10 cellular contexts compared by ENCODE assay signal in genomic region chr17:79776378-79777165, GRCh38. TPM values are rescaled to one million over a fixed set of nuclear protein-coding genes. Genes with fewer than 3 reads are reported as not detected.
DNase-seq lines count a peak whose midpoint lies in the region; ATAC-seq and TF ChIP-seq lines count a peak whose summit lies in the region.
"Had no signal": no experiment of that assay in that cellular context is flagged by ENCODE, and none has a peak within 500 bp of the region (broad histone marks: within the 10 kb centered on the region; RNA-seq: fewer than 3 reads in every experiment).

No MANE protein-coding gene starts in this region.

- ATAC-seq in PC-3 (no peak), HG02981 (IDR thresholded peaks at IDR 0.05; ENCODE audit: unreplicated experiment) (no peak), GM19467 (IDR thresholded peaks at IDR 0.05; ENCODE audit: unreplicated experiment) (no peak)
- no peak for ATAC-seq in stimulated activated memory B cell treated with anti-CD40 and anti-IgM and Interleukin-4, amounts not matched to agents 10 μg/mL and 1 μg/mL and 100 μg/mL, for 72 hours

- peak overlapping the region; percentile 70; the same call in 1 of the 2 replicates for H3K4me3 ChIP-seq in PC-3 (ENCODE audit: low read length)
- peak overlapping the region; percentile 58 for H3K4me3 ChIP-seq in iPS-15b (ENCODE audit: low read depth, low read length)

- H3K27ac Mint-ChIP-seq in activated naive CD4-positive, alpha-beta T cell treated with anti-CD3 and anti-CD28 coated beads for 36 hours = no peak overlapping the region
- no peak overlapping the region for H3K27ac Mint-ChIP-seq in stimulated activated memory B cell treated with anti-CD40 and anti-IgM and Interleukin-4, amounts not matched to agents 10 μg/mL and 1 μg/mL and 100 μg/mL, for 72 hours

- no peak for DNase-seq in activated naive CD4-positive, alpha-beta T cell treated with anti-CD3 and anti-CD28 coated beads for 36 hours
- DNase-seq in activated naive CD4-positive, alpha-beta T cell treated with Interleukin-2 at 50 U/mL for 16 hours = no peak
- peak; percentile 44 for DNase-seq in PC-3
- no peak for DNase-seq in stimulated activated CD4-positive, alpha-beta T cell treated with anti-CD3 and anti-CD28 coated beads, Interleukin-15, amount 100 ng/mL, for 24 hours
- DNase-seq: small intestine had no signal

- no peak overlapping the region for H3K27ac ChIP-seq in PC-3 (ENCODE audit: low read length)

- no peak overlapping the region for H3K9ac ChIP-seq in PC-3 (ENCODE audit: low read length)
- no peak overlapping the region for H3K9ac ChIP-seq in iPS-15b (ENCODE audit: low read depth, low read length)

- POLR2A ChIA-PET in PC-3 (lab: Charles Lee; ENCODE audit: unreplicated experiment) = no interaction called here

- H3K36me3 ChIP-seq in PC-3 (ENCODE audit: low read depth, low read length) (peaks cover 10% of the 10 kb centered on the region; the same call in 1 of the 2 replicates), iPS-15b (ENCODE audit: control insufficient read depth, insufficient read depth, low read length) (peaks cover 8% of the 10 kb centered on the region)

- H3K36me3 Mint-ChIP-seq in activated naive CD4-positive, alpha-beta T cell treated with anti-CD3 and anti-CD28 coated beads for 36 hours (ENCODE audit: low read depth) = no peaks in the 10 kb centered on the region
- no peaks in the 10 kb centered on the region for H3K36me3 Mint-ChIP-seq in stimulated activated memory B cell treated with anti-CD40 and anti-IgM and Interleukin-4, amounts not matched to agents 10 μg/mL and 1 μg/mL and 100 μg/mL, for 72 hours

- intact Hi-C loops in activated naive CD4-positive, alpha-beta T cell treated with anti-CD3 and anti-CD28 coated beads for 36 hours (cut with micrococcal nuclease) = no loop called here
- intact Hi-C loops in PC-3 (cut with micrococcal nuclease) = loop anchor here (1.0 kb wide), 1 partner anchor 25 kb away; no protein-coding TSS in a partner anchor

- peaks cover 34% of the 10 kb centered on the region for H3K79me2 ChIP-seq in PC-3 (ENCODE audit: low read length)

- H3K4me3 Mint-ChIP-seq in activated naive CD4-positive, alpha-beta T cell treated with anti-CD3 and anti-CD28 coated beads for 36 hours = peak overlapping the region; percentile 63
- H3K4me3 Mint-ChIP-seq in stimulated activated memory B cell treated with anti-CD40 and anti-IgM and Interleukin-4, amounts not matched to agents 10 μg/mL and 1 μg/mL and 100 μg/mL, for 72 hours = peak overlapping the region; percentile 18

- H2AFZ ChIP-seq in PC-3 (ENCODE audit: low read length) = peak overlapping the region; percentile 24

- H4K20me1 ChIP-seq in PC-3 (ENCODE audit: low read length) = peaks cover 10% of the 10 kb centered on the region; the same call in 1 of the 2 replicates

- peaks cover 33% of the 10 kb centered on the region for H3K4me1 ChIP-seq in PC-3 (ENCODE audit: insufficient read depth, low read length)
- peaks cover 8% of the 10 kb centered on the region for H3K4me1 ChIP-seq in iPS-15b (ENCODE audit: control insufficient read depth, insufficient read depth, low read length)

- CTCF ChIA-PET in activated naive CD4-positive, alpha-beta T cell treated with anti-CD3 and anti-CD28 coated beads for 36 hours (lab: Charles Lee) = interaction anchor here (0.6 to 2.3 kb wide), 4 partner anchors 24 to 218 kb away, joined by 3 to 10 read pairs (median 6); no protein-coding TSS in a partner anchor
- CTCF ChIA-PET in PC-3 (lab: Charles Lee) = interaction anchor here (0.6 to 0.7 kb wide), 3 partner anchors 27 to 35 kb away, joined by 3 to 4 read pairs (median 3); no protein-coding TSS in a partner anchor

- no peaks in the 10 kb centered on the region for H3K9me3 ChIP-seq in PC-3 (ENCODE audit: low read length)
- no peaks in the 10 kb centered on the region for H3K9me3 ChIP-seq in iPS-15b (ENCODE audit: control insufficient read depth, insufficient read depth, low read length)

- H3K27me3 ChIP-seq in PC-3 (ENCODE audit: low read length) (no peaks in the 10 kb centered on the region), iPS-15b (ENCODE audit: control insufficient read depth, insufficient read depth, low read length) (peaks cover 18% of the 10 kb centered on the region)

- no TSS peak for BruUV-seq in PC-3 (replicated peaks; lab: Mats Ljungman, UMichigan)

- peaks cover 62% of the 10 kb centered on the region for H3K27me3 Mint-ChIP-seq in activated naive CD4-positive, alpha-beta T cell treated with anti-CD3 and anti-CD28 coated beads for 36 hours (ENCODE audit: low read depth)
- peaks cover 90% of the 10 kb centered on the region for H3K27me3 Mint-ChIP-seq in stimulated activated memory B cell treated with anti-CD40 and anti-IgM and Interleukin-4, amounts not matched to agents 10 μg/mL and 1 μg/mL and 100 μg/mL, for 72 hours

- H3K9me2 ChIP-seq in PC-3 (replicated peaks; ENCODE audit: low read length) = no peaks in the 10 kb centered on the region

- peak overlapping the region; percentile 96 for H3K4me2 ChIP-seq in PC-3 (ENCODE audit: low read length)

- peaks cover 9% of the 10 kb centered on the region for H3K4me1 Mint-ChIP-seq in activated naive CD4-positive, alpha-beta T cell treated with anti-CD3 and anti-CD28 coated beads for 36 hours (ENCODE audit: low read depth)
- H3K4me1 Mint-ChIP-seq in stimulated activated memory B cell treated with anti-CD40 and anti-IgM and Interleukin-4, amounts not matched to agents 10 μg/mL and 1 μg/mL and 100 μg/mL, for 72 hours = peaks cover 15% of the 10 kb centered on the region

- no peaks in the 10 kb centered on the region for H3K9me3 Mint-ChIP-seq in activated naive CD4-positive, alpha-beta T cell treated with anti-CD3 and anti-CD28 coated beads for 36 hours
- no peaks in the 10 kb centered on the region for H3K9me3 Mint-ChIP-seq in stimulated activated memory B cell treated with anti-CD40 and anti-IgM and Interleukin-4, amounts not matched to agents 10 μg/mL and 1 μg/mL and 100 μg/mL, for 72 hours

- H3F3A ChIP-seq in PC-3 (ENCODE audit: low read length, unreplicated experiment) = no peaks in the 10 kb centered on the region

- no peak for TF ChIP-seq CTCF in PC-3 (conservative IDR thresholded peaks at IDR 0.05; ENCODE audit: low read depth, low read length)

RNA-seq across cellular contexts. Expression of gene CBX2, which starts 1.4 kb away (rescaled TPM):
- 1 to 10 TPM; 5.2 to 5.8 TPM for total RNA-seq in activated naive CD4-positive, alpha-beta T cell treated with anti-CD3 and anti-CD28 coated beads for 36 hours
- total RNA-seq in PC-3 (2014; rRNA removed) = 39.2 and 43.9 TPM in 2 replicates

RNA-seq across cellular contexts. Expression of gene CBX8, which starts 20.3 kb away (rescaled TPM):
- 1 to 10 TPM; 3.8 to 3.9 TPM for total RNA-seq in activated naive CD4-positive, alpha-beta T cell treated with anti-CD3 and anti-CD28 coated beads for 36 hours
- total RNA-seq in PC-3 (2014; rRNA removed) = 11.3 and 12.8 TPM in 2 replicates

RNA-seq across cellular contexts. Expression of gene ENPP7, which starts 45.8 kb away (rescaled TPM):
- not detected for total RNA-seq in activated naive CD4-positive, alpha-beta T cell treated with anti-CD3 and anti-CD28 coated beads for 36 hours
- not detected in 2 replicates for total RNA-seq in PC-3 (2014; rRNA removed)
- total RNA-seq: frontal cortex had no signal
